In the genomic region with DNA sequence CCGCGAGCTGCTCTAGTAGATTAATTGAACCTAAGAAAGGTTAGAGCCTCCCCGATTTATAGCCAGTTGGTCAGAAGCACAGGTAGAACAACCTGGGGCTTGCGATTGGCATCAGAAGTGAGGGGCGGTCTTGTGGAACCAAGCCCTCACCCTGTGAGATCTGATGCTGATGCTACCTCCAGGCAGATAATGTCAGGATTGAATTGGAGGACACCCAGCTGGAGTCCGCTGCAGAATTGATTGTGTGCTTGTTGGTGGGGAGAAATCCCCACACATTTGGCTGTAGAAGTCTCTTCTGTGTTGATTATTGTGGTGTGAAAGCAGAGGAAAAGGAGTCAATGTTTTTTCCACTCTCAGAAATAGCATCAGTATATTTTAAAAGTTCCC, we compare ENCODE assay signal across 9 cellular contexts. TPM values are rescaled to one million over a fixed set of nuclear protein-coding genes. Genes with fewer than 3 reads are reported as not detected.
DNase-seq lines count a peak whose midpoint lies in the region; ATAC-seq and TF ChIP-seq lines count a peak whose summit lies in the region.
"Had no signal": no experiment of that assay in that cellular context is flagged by ENCODE, and none has a peak within 500 bp of the region (broad histone marks: within the 10 kb centered on the region; RNA-seq: fewer than 3 reads in every experiment).

No MANE protein-coding gene starts in this region.

- H3K4me3 Mint-ChIP-seq in CD14-positive monocyte (no peak overlapping the region), progenitor cell of endocrine pancreas (ENCODE audit: low read depth) (no peak overlapping the region)

- ATAC-seq in HG02623 (IDR thresholded peaks at IDR 0.05; ENCODE audit: unreplicated experiment) (no peak), GM21825 (IDR thresholded peaks at IDR 0.05; ENCODE audit: unreplicated experiment) (no peak), HG03196 (IDR thresholded peaks at IDR 0.05; ENCODE audit: unreplicated experiment) (no peak)
- ATAC-seq in activated CD4-positive, CD25-positive, alpha-beta regulatory T cell treated with anti-CD3 and anti-CD28 coated beads, Interleukin-2, amount 50 U/mL, for 24 hours, result no peak

- intact Hi-C loops in CD14-positive monocyte (cut with micrococcal nuclease), result no loop called here

- POLR2A ChIA-PET in RWPE1 (lab: Yijun Ruan, JAX; ENCODE audit: low non-redundant PET), result no interaction called here

- H3K36me3 Mint-ChIP-seq in CD14-positive monocyte (peaks cover 16 to 25% of the 10 kb centered on the region in 2 donors), progenitor cell of endocrine pancreas (ENCODE audit: insufficient read depth) (peaks cover 13% of the 10 kb centered on the region)

- peaks cover 0 to 2% (median 0%) of the 10 kb centered on the region in 3 donors for H3K27me3 Mint-ChIP-seq in CD14-positive monocyte (ENCODE audit: low read depth in 3 of 3)
- no peaks in the 10 kb centered on the region for H3K27me3 Mint-ChIP-seq in progenitor cell of endocrine pancreas

- TF ChIP-seq CTCF in CD14-positive monocyte (IDR thresholded peaks at IDR 0.05), result no peak
- TF ChIP-seq CTCF in RWPE1 (conservative IDR thresholded peaks at IDR 0.05; ENCODE audit: low read depth), result no peak
- no peak for TF ChIP-seq CTCF in progenitor cell of endocrine pancreas (IDR thresholded peaks at IDR 0.05; ENCODE audit: unreplicated experiment)

- H3K9me3 Mint-ChIP-seq in CD14-positive monocyte (peaks cover 0 to 2% (median 0%) of the 10 kb centered on the region in 7 donors), progenitor cell of endocrine pancreas (ENCODE audit: low read depth) (no peaks in the 10 kb centered on the region)

- DNase-seq in CD14-positive monocyte (ENCODE audit: low spot score) (no peak), RWPE1 (ENCODE audit: low spot score) (no peak), epithelial cell of prostate (ENCODE audit: low read depth, low spot score) (no peak), progenitor cell of endocrine pancreas (ENCODE audit: low spot score, unreplicated experiment) (no peak)
- DNase-seq: MG63 had no signal

- H3K27ac ChIP-seq in RWPE1 (peak overlapping the region; percentile 33), epithelial cell of prostate (peak overlapping the region; percentile 38)

- CTCF ChIA-PET in RWPE1 (lab: Yijun Ruan, JAX), result interaction anchor here (0.5 to 0.6 kb wide), 2 partner anchors 36 to 249 kb away, joined by 3 to 5 read pairs; no protein-coding TSS in a partner anchor

- peaks cover 82% of the 10 kb centered on the region for H3K4me1 Mint-ChIP-seq in CD14-positive monocyte
- H3K4me1 Mint-ChIP-seq in progenitor cell of endocrine pancreas (ENCODE audit: low read depth), result peaks cover 20% of the 10 kb centered on the region

- H3K27ac Mint-ChIP-seq in CD14-positive monocyte (peak overlapping the region; percentile 38 to 89 (median 86)), progenitor cell of endocrine pancreas (peak overlapping the region; percentile 73)

RNA-seq across cellular contexts. Expression of gene ATP6V0E1, which starts 32.5 kb away (rescaled TPM):
- polyA plus RNA-seq in CD14-positive monocyte, result 100 to 1,000 TPM; 698 to 760 TPM
- 137 and 142 TPM in 2 replicates for total RNA-seq in progenitor cell of endocrine pancreas

RNA-seq across cellular contexts. Expression of gene CREBRF, which starts 40.1 kb away (rescaled TPM):
- 10 to 100 TPM; 23.1 to 27.6 TPM for polyA plus RNA-seq in CD14-positive monocyte
- 17.4 and 17.8 TPM in 2 replicates for total RNA-seq in progenitor cell of endocrine pancreas

RNA-seq across cellular contexts. Expression of gene RPL26L1, which starts 56.8 kb away (rescaled TPM):
- 10 to 100 TPM; 58.6 to 60.9 TPM for polyA plus RNA-seq in CD14-positive monocyte
- 36.1 and 38.4 TPM in 2 replicates for total RNA-seq in progenitor cell of endocrine pancreas
